In the genomic region with DNA sequence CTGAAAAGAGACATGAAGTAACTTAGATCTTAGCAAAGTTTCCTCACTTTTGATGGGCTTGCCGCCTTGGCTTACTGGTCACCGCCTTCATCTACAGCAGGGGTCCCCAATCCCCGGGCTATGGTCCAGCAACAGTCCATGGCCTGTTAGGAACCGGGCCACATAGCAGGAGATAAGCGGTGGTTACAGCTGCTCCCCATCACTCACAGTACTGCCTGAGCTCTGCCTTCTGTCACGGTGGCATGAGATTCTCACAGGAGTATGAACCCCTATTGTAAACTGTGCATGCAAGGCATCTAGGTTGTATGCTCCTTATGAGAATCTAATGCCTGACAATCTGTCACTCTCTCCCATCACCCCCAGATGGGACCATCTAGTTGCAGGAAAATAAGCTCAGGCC, we compare ENCODE assay signal across 25 cellular contexts.
DNase-seq lines count a peak whose midpoint lies in the region; ATAC-seq and TF ChIP-seq lines count a peak whose summit lies in the region.
"Had no signal": no experiment of that assay in that cellular context is flagged by ENCODE, and none has a peak within 500 bp of the region (broad histone marks: within the 10 kb centered on the region; RNA-seq: fewer than 3 reads in every experiment).

No MANE protein-coding gene starts in this region.

- H3K79me1 ChIP-seq in neuronal stem cell (ENCODE audit: low read depth, low read length): no peaks in the 10 kb centered on the region

- H3K4me1 Mint-ChIP-seq in endodermal cell (no peaks in the 10 kb centered on the region), chondrocyte (ENCODE audit: low read depth) (peaks cover 9% of the 10 kb centered on the region)

- H3K27me3 ChIP-seq in endodermal cell (ENCODE audit: control insufficient read depth, insufficient read depth, low read length, poor library complexity, severe bottlenecking): no peaks in the 10 kb centered on the region
- peaks cover 0 to 14% (median 0%) of the 10 kb centered on the region in 3 experiments for H3K27me3 ChIP-seq in neuronal stem cell (ENCODE audit: control insufficient read depth in 3 of 3, insufficient read depth in 3 of 3, low read depth in 1 of 3, low read length in 3 of 3)
- H3K27me3 ChIP-seq: BLaER1 treated with 17β-estradiol and CSF1 and Interleukin-3, amounts not matched to agents 10 nM and 100 nM had no signal

- no peak overlapping the region for H3K4me3 Mint-ChIP-seq in endodermal cell
- H3K4me3 Mint-ChIP-seq in chondrocyte (ENCODE audit: unreplicated experiment): no peak overlapping the region
- H3K4me3 Mint-ChIP-seq: CD4-positive, alpha-beta T cell had no signal

- no peak overlapping the region for H3K4me2 ChIP-seq in neuronal stem cell (ENCODE audit: insufficient read depth, low read length, poor library complexity, severe bottlenecking)
- H3K4me2 ChIP-seq: A549 had no signal

- H2BK12ac ChIP-seq in neuronal stem cell (ENCODE audit: low read length): no peak overlapping the region

- H3K36me3 ChIP-seq in endodermal cell (ENCODE audit: control insufficient read depth, insufficient read depth, low read length) (no peaks in the 10 kb centered on the region), neuronal stem cell (replicated peaks in 1 of 2; ENCODE audit: control insufficient read depth in 2 of 2, insufficient read depth in 2 of 2, low read length in 2 of 2) (no peaks in the 10 kb centered on the region)
- H3K36me3 ChIP-seq: BLaER1 treated with 17β-estradiol and CSF1 and Interleukin-3, amounts not matched to agents 10 nM and 100 nM had no signal

- no peak overlapping the region for H3K23ac ChIP-seq in neuronal stem cell (ENCODE audit: low read depth, low read length, poor library complexity)

- no peaks in the 10 kb centered on the region for H3K36me3 Mint-ChIP-seq in endodermal cell (ENCODE audit: low read depth)
- H3K36me3 Mint-ChIP-seq in chondrocyte (ENCODE audit: low read depth): no peaks in the 10 kb centered on the region

- H2BK15ac ChIP-seq in neuronal stem cell (ENCODE audit: low read length): no peak overlapping the region

- H3K9ac ChIP-seq in endodermal cell (ENCODE audit: extremely low read depth, low read length, poor library complexity, severe bottlenecking) (no peak overlapping the region), neuronal stem cell (ENCODE audit: low read depth, low read length, poor library complexity) (no peak overlapping the region)
- H3K9ac ChIP-seq: BLaER1 treated with 17β-estradiol and CSF1 and Interleukin-3, amounts not matched to agents 10 nM and 100 nM; GM23248 had no signal

- no peak for ATAC-seq in HG03097 (IDR thresholded peaks at IDR 0.05; ENCODE audit: low FRiP score, unreplicated experiment)
- ATAC-seq: A549 had no signal

- H3K9me3 ChIP-seq in endodermal cell (ENCODE audit: control insufficient read depth, low read length) (no peaks in the 10 kb centered on the region), neuronal stem cell (replicated peaks in 1 of 2; ENCODE audit: control insufficient read depth in 2 of 2, insufficient read depth in 1 of 2, low read depth in 1 of 2, low read length in 2 of 2) (no peaks in the 10 kb centered on the region)
- H3K9me3 ChIP-seq: A549; BLaER1 treated with 17β-estradiol and CSF1 and Interleukin-3, amounts not matched to agents 10 nM and 100 nM had no signal

- no peak for TF ChIP-seq CTCF in endodermal cell (conservative IDR thresholded peaks at IDR 0.05)
- TF ChIP-seq CTCF in chondrocyte (IDR thresholded peaks at IDR 0.05): no peak

- no peak overlapping the region for H2AK5ac ChIP-seq in neuronal stem cell (ENCODE audit: low read depth, low read length)

- H3K18ac ChIP-seq in neuronal stem cell (ENCODE audit: low read length): no peak overlapping the region

- no peaks in the 10 kb centered on the region for H3K27me3 Mint-ChIP-seq in endodermal cell (ENCODE audit: insufficient read depth)
- H3K27me3 Mint-ChIP-seq in chondrocyte (ENCODE audit: low read depth): no peaks in the 10 kb centered on the region

- H3K9me3 Mint-ChIP-seq in endodermal cell (no peaks in the 10 kb centered on the region), chondrocyte (ENCODE audit: low read depth) (no peaks in the 10 kb centered on the region)
- H3K9me3 Mint-ChIP-seq: CD4-positive, alpha-beta T cell had no signal

- in situ Hi-C loops in G401 (cut with HindIII; ENCODE audit: low sequenced_read_pairs): no loop called here

- H3K14ac ChIP-seq in neuronal stem cell (ENCODE audit: low read length): no peak overlapping the region

- no peak overlapping the region for H2BK120ac ChIP-seq in neuronal stem cell (ENCODE audit: low read depth, low read length)

- no peak overlapping the region for H4K91ac ChIP-seq in neuronal stem cell (ENCODE audit: low read depth, low read length, poor library complexity)

- H3K4me1 ChIP-seq in endodermal cell (ENCODE audit: control insufficient read depth, insufficient read depth, low read length): no peaks in the 10 kb centered on the region
- no peaks in the 10 kb centered on the region for H3K4me1 ChIP-seq in neuronal stem cell (ENCODE audit: control insufficient read depth in 2 of 2, insufficient read depth in 1 of 2, low read depth in 1 of 2, low read length in 2 of 2)
- H3K4me1 ChIP-seq: A549 had no signal

- 89 to 93% methylated on average over 6 of the region's 6 CpGs for WGBS in endodermal cell (ENCODE audit: insufficient coverage in 1 of 2, insufficient read length in 1 of 2), 2 experiments
- WGBS in neuronal stem cell (ENCODE audit: extremely low coverage in 2 of 2, insufficient read length in 2 of 2, insufficient replicate concordance in 1 of 2), 2 donors: no CpG with 5 or more reads among the region's 6 CpGs

- H2AFZ ChIP-seq in neuronal stem cell (ENCODE audit: low read length): peak overlapping the region; percentile 57
- H2AFZ ChIP-seq: GM23248 had no signal

- H2BK5ac ChIP-seq in neuronal stem cell (ENCODE audit: low read length): no peak overlapping the region

- H3K27ac Mint-ChIP-seq in endodermal cell (no peak overlapping the region), chondrocyte (ENCODE audit: unreplicated experiment) (no peak overlapping the region)
- H3K27ac Mint-ChIP-seq: CD4-positive, alpha-beta T cell had no signal

- DNase-seq in G401 (ENCODE audit: low spot score) (peak; percentile 50), NCI-H524 (lab: John Stamatoyannopoulos, UW) (peak; percentile 45 to 90), endodermal cell (peak; percentile 21), neuronal stem cell (ENCODE audit: low spot score) (no peak), chondrocyte (ENCODE audit: low spot score) (no peak), iPS-NIHi11 (ENCODE audit: low spot score) (no peak)
- no peak for DNase-seq in activated CD4-positive, alpha-beta T cell treated with anti-CD3 and anti-CD28 coated beads, Interleukin-2, amount 50 U/mL, for 4 hours
- DNase-seq: AML-193; CD4-positive, alpha-beta T cell; GM23248; H7; Karpas-422; NCI-H1092; NCI-H1417 treated with DMSO at 0.1 percent for 48 hours; NCI-H1694 treated with DMSO at 0.1 percent for 48 hours; NCI-H2081 treated with DMSO at 0.1 percent for 48 hours; NCI-H2171 treated with DMSO at 0.1 percent for 48 hours; NCI-H446; NCI-H69; RPMI8226; SHP77 had no signal

- H4K8ac ChIP-seq in neuronal stem cell (ENCODE audit: low read depth, low read length): no peak overlapping the region

- H3K4me3 ChIP-seq in endodermal cell (ENCODE audit: low read length) (no peak overlapping the region), neuronal stem cell (ENCODE audit: low read length in 2 of 2) (no peak overlapping the region)
- H3K4me3 ChIP-seq: A549; BLaER1 treated with 17β-estradiol and CSF1 and Interleukin-3, amounts not matched to agents 10 nM and 100 nM; GM23248; SK-N-MC had no signal

- H3K27ac ChIP-seq in endodermal cell (ENCODE audit: low read depth, low read length) (no peak overlapping the region), neuronal stem cell (replicated peaks; ENCODE audit: low read length) (no peak overlapping the region)
- H3K27ac ChIP-seq: A549, GM23248, SK-N-MC had no signal

- no peak overlapping the region for H3K4ac ChIP-seq in neuronal stem cell (ENCODE audit: low read length)

Comparison
In these comparisons a context has a peak if more than half of its experiments do, and no peak if none do; other contexts are left out.
1. DNase-seq: peak in G401 (single experiment), NCI-H524 (2 of 2) and endodermal cell (single experiment); none in neuronal stem cell (single experiment), activated CD4-positive, alpha-beta T cell treated with anti-CD3 and anti-CD28 coated beads, Interleukin-2, amount 50 U/mL, for 4 hours (0 of 2), chondrocyte (single experiment) and iPS-NIHi11 (single experiment).